18 cellular contexts compared by ENCODE assay signal in genomic region chr7:45703373-45703821, GRCh38.
DNase-seq lines count a peak whose midpoint lies in the region; TF ChIP-seq lines count a peak whose summit lies in the region.
"Had no signal": no experiment of that assay in that cellular context is flagged by ENCODE, and none has a peak within 500 bp of the region (broad histone marks: within the 10 kb centered on the region; RNA-seq: fewer than 3 reads in every experiment).

No MANE protein-coding gene starts in this region.

- no peaks in the 10 kb centered on the region for H3K9me3 ChIP-seq in colonic mucosa
- H3K9me3 ChIP-seq in neural progenitor cell (ENCODE audit: low read depth) = no peaks in the 10 kb centered on the region
- H3K9me3 ChIP-seq: BE2C, HAP-1 had no signal

- H3K9ac ChIP-seq in colonic mucosa (ENCODE audit: low read depth in 2 of 2, low read length in 2 of 2) (no peak overlapping the region), neural progenitor cell (no peak overlapping the region)

- H3K79me2 ChIP-seq in neural progenitor cell (ENCODE audit: low read depth) = no peaks in the 10 kb centered on the region

- H3K27me3 Mint-ChIP-seq in neural progenitor cell (ENCODE audit: insufficient read depth, low read depth) (no peaks in the 10 kb centered on the region), type B pancreatic cell (no peaks in the 10 kb centered on the region)

- H4K20me1 ChIP-seq in neural progenitor cell (ENCODE audit: low read depth) = no peaks in the 10 kb centered on the region

- DNase-seq in activated CD8-positive, alpha-beta memory T cell treated with anti-CD3 and anti-CD28 coated beads for 24 hours = peak; percentile 30
- DNase-seq in activated CD8-positive, alpha-beta memory T cell treated with anti-CD3 and anti-CD28 coated beads, Interleukin-2, amount 50 U/mL, for 4 hours = no peak
- DNase-seq in colonic mucosa (peak; percentile 7), neural progenitor cell (ENCODE audit: low spot score) (no peak), type B pancreatic cell (ENCODE audit: extremely low spot score, unreplicated experiment) (peak; percentile 52), cerebellar cortex (ENCODE audit: low spot score) (no peak), DMS79 (lab: John Stamatoyannopoulos, UW) (no peak), NCI-H446 treated with DMSO at 0.1 percent for 48 hours (lab: John Stamatoyannopoulos, UW) (no peak)
- DNase-seq: BE2C; Calu3; CD4-positive, alpha-beta memory T cell; IMR-90; Kasumi-1; MM.1S; NCI-H1092 treated with DMSO at 0.1 percent for 48 hours; NCI-H524 treated with DMSO at 0.1 percent for 48 hours had no signal

- H3K4me2 ChIP-seq in neural progenitor cell = no peak overlapping the region

- no peaks in the 10 kb centered on the region for H3F3A ChIP-seq in neural progenitor cell (ENCODE audit: low read depth)

- TF ChIP-seq CTCF in colonic mucosa (IDR thresholded peaks at IDR 0.05) (no peak), neural progenitor cell (IDR thresholded peaks at IDR 0.05) (no peak), type B pancreatic cell (conservative IDR thresholded peaks at IDR 0.05) (no peak)

- H3K4me3 ChIP-seq in colonic mucosa (no peak overlapping the region), neural progenitor cell (no peak overlapping the region)
- H3K4me3 ChIP-seq: HAP-1 had no signal

- H3K36me3 ChIP-seq in colonic mucosa (no peaks in the 10 kb centered on the region), neural progenitor cell (no peaks in the 10 kb centered on the region)
- H3K36me3 ChIP-seq: BE2C, HAP-1 had no signal

- H3K4me3 Mint-ChIP-seq in neural progenitor cell (no peak overlapping the region), type B pancreatic cell (no peak overlapping the region)
- H3K4me3 Mint-ChIP-seq: CD4-positive, alpha-beta memory T cell had no signal

- peak overlapping the region; percentile 63 for H3K27ac Mint-ChIP-seq in neural progenitor cell
- H3K27ac Mint-ChIP-seq in type B pancreatic cell = no peak overlapping the region
- H3K27ac Mint-ChIP-seq: CD4-positive, alpha-beta memory T cell had no signal

- H3K27ac ChIP-seq in colonic mucosa (no peak overlapping the region), neural progenitor cell (no peak overlapping the region)
- H3K27ac ChIP-seq: 22Rv1 had no signal

- intact Hi-C loops in colonic mucosa (cut with DNase I) = no loop called here

- H3K4me1 Mint-ChIP-seq in neural progenitor cell = no peaks in the 10 kb centered on the region
- no peaks in the 10 kb centered on the region for H3K4me1 Mint-ChIP-seq in type B pancreatic cell (ENCODE audit: unreplicated experiment)
- H3K4me1 Mint-ChIP-seq: CD4-positive, alpha-beta memory T cell had no signal

- H3K9me3 Mint-ChIP-seq in neural progenitor cell (no peaks in the 10 kb centered on the region), type B pancreatic cell (no peaks in the 10 kb centered on the region)
- H3K9me3 Mint-ChIP-seq: CD4-positive, alpha-beta memory T cell had no signal

- no peak overlapping the region for H2AFZ ChIP-seq in neural progenitor cell (replicated peaks)

- no peaks in the 10 kb centered on the region for H3K4me1 ChIP-seq in colonic mucosa
- H3K4me1 ChIP-seq in neural progenitor cell = no peaks in the 10 kb centered on the region
- H3K4me1 ChIP-seq: BE2C, HAP-1 had no signal

- H3K27me3 ChIP-seq in colonic mucosa (no peaks in the 10 kb centered on the region), neural progenitor cell (no peaks in the 10 kb centered on the region)
- H3K27me3 ChIP-seq: BE2C had no signal

- H3K36me3 Mint-ChIP-seq in neural progenitor cell (peaks cover 4% of the 10 kb centered on the region), type B pancreatic cell (no peaks in the 10 kb centered on the region)
- H3K36me3 Mint-ChIP-seq: CD4-positive, alpha-beta memory T cell had no signal

Comparison
In these comparisons a context has a peak if more than half of its experiments do, and no peak if none do; other contexts are left out.
1. DNase-seq: peak in activated CD8-positive, alpha-beta memory T cell treated with anti-CD3 and anti-CD28 coated beads for 24 hours (single experiment), colonic mucosa (single experiment) and type B pancreatic cell (single experiment); none in activated CD8-positive, alpha-beta memory T cell treated with anti-CD3 and anti-CD28 coated beads, Interleukin-2, amount 50 U/mL, for 4 hours (single experiment), neural progenitor cell (single experiment), cerebellar cortex (single experiment), DMS79 (single experiment) and NCI-H446 treated with DMSO at 0.1 percent for 48 hours (single experiment).